ENCODE assay signal across 9 cellular contexts in the genomic region with DNA sequence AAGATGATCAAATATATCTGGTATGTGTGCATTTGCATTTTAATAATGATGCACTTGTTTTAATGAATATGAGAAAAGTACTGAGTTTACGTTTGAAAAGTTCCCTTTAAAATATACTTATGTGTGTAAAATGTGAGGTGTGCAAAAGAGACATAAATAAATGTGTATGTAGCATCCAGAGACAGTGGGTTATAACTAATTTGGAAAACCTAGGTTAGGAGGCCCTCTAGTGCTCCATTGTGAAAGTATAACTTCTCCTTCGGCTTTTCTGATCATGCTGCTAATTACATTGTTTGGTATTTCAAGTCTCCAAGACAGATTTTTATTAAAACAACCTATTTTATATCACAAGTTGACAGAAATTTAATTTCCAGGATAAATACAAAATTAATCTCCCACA. TPM values are rescaled to one million over a fixed set of nuclear protein-coding genes. Genes with fewer than 3 reads are reported as not detected.
DNase-seq lines count a peak whose midpoint lies in the region; ATAC-seq and TF ChIP-seq lines count a peak whose summit lies in the region.
"Had no signal": no experiment of that assay in that cellular context is flagged by ENCODE, and none has a peak within 500 bp of the region (broad histone marks: within the 10 kb centered on the region; RNA-seq: fewer than 3 reads in every experiment).

No MANE protein-coding gene starts in this region.

- H3K36me3 Mint-ChIP-seq in activated T-cell treated with anti-CD3 and anti-CD28 coated beads, Interleukin-2, amount 50 U/mL, for 4 hours (ENCODE audit: insufficient read depth), result no peaks in the 10 kb centered on the region

- H3K4me1 Mint-ChIP-seq in activated T-cell treated with anti-CD3 and anti-CD28 coated beads, Interleukin-2, amount 50 U/mL, for 4 hours (ENCODE audit: low read depth), result no peaks in the 10 kb centered on the region

- H3K27me3 ChIP-seq in KMS-11 (ENCODE audit: insufficient read depth, low read depth), result no peaks in the 10 kb centered on the region
- no peaks in the 10 kb centered on the region for H3K27me3 ChIP-seq in thoracic aorta (replicated peaks; ENCODE audit: insufficient read depth)

- peaks cover 3% of the 10 kb centered on the region for H3K27me3 Mint-ChIP-seq in activated T-cell treated with anti-CD3 and anti-CD28 coated beads, Interleukin-2, amount 50 U/mL, for 4 hours (ENCODE audit: low read depth)

- TF ChIP-seq CTCF in GM20000 (IDR thresholded peaks at IDR 0.05; ENCODE audit: extremely low read depth, missing control alignments) (no peak), KMS-11 (conservative IDR thresholded peaks at IDR 0.05; ENCODE audit: low read depth, low read length) (peak; percentile 40; the same call in 1 of the 2 replicates), thoracic aorta (IDR thresholded peaks at IDR 0.05) (peak; percentile 19)

- no peaks in the 10 kb centered on the region for H3K9me3 Mint-ChIP-seq in activated T-cell treated with anti-CD3 and anti-CD28 coated beads, Interleukin-2, amount 50 U/mL, for 4 hours

- no peak overlapping the region for H3K9ac ChIP-seq in KMS-11

- H3K36me3 ChIP-seq in KMS-11 (ENCODE audit: insufficient read depth) (no peaks in the 10 kb centered on the region), thoracic aorta (no peaks in the 10 kb centered on the region)

- ATAC-seq in SK-N-SH treated with all-trans-retinoic acid at 6 μM for 48 hours (peak; percentile 88), thoracic aorta (ENCODE audit: insufficient number of reproducible peaks, low FRiP score, low read depth) (no peak)
- ATAC-seq in activated T-cell treated with anti-CD3 and anti-CD28 coated beads, Interleukin-2, amount 50 U/mL, for 4 hours, result no peak

- H3K79me2 ChIP-seq in KMS-11 (ENCODE audit: insufficient read depth, low read depth), result no peaks in the 10 kb centered on the region

- no peak overlapping the region for H3K27ac ChIP-seq in KMS-11
- H3K27ac ChIP-seq in thoracic aorta, result no peak overlapping the region

- no peaks in the 10 kb centered on the region for H3K4me1 ChIP-seq in KMS-11 (ENCODE audit: low read depth, poor library complexity, severe bottlenecking)
- H3K4me1 ChIP-seq in thoracic aorta (ENCODE audit: control insufficient read depth in 1 of 2, low read depth in 2 of 2), result no peaks in the 10 kb centered on the region

- no peaks in the 10 kb centered on the region for H4K20me1 ChIP-seq in KMS-11 (ENCODE audit: insufficient read depth)

- H3K9me3 ChIP-seq in thoracic aorta, result no peaks in the 10 kb centered on the region

- DNase-seq in DMS114 treated with DMSO at 0.1 percent for 48 hours (lab: John Stamatoyannopoulos, UW; ENCODE audit: unreplicated experiment) (peak; percentile 7), GM20000 (ENCODE audit: low spot score) (peak; percentile 36), globus pallidus (ENCODE audit: low spot score) (peak; percentile 70), thoracic aorta (ENCODE audit: low spot score) (no peak), NCI-H524 treated with DMSO at 0.1 percent for 48 hours (lab: John Stamatoyannopoulos, UW) (no peak)
- no peak for DNase-seq in activated T-cell treated with anti-CD3 and anti-CD28 coated beads, Interleukin-2, amount 50 U/mL, for 4 hours
- DNase-seq: left cardiac atrium had no signal

- no peak overlapping the region for H3K4me3 Mint-ChIP-seq in activated T-cell treated with anti-CD3 and anti-CD28 coated beads, Interleukin-2, amount 50 U/mL, for 4 hours

- H3K4me3 ChIP-seq in KMS-11 (IDR thresholded peaks at IDR 0.05; ENCODE audit: insufficient read depth, low read depth, low read length), result no peak overlapping the region
- H3K4me3 ChIP-seq in thoracic aorta, result no peak overlapping the region

- no peak overlapping the region for H2AFZ ChIP-seq in KMS-11 (ENCODE audit: low read depth)

- H3K4me2 ChIP-seq in KMS-11, result no peak overlapping the region

TF ChIP-seq in SK-N-SH treated with all-trans-retinoic acid at 6 μM for 48 hours, 23 proteins besides CTCF, POLR2A, EP300 and RAD21 (continues in another document):
- TF ChIP-seq ARNTL (CRISPR knock-in tag; IDR thresholded peaks at IDR 0.05; ENCODE audit: borderline replicate concordance, low read depth) (no peak), ZNF70 (CRISPR knock-in tag; IDR thresholded peaks at IDR 0.05) (no peak), PPARA (CRISPR knock-in tag; IDR thresholded peaks at IDR 0.05; ENCODE audit: borderline replicate concordance) (no peak), OSR1 (CRISPR knock-in tag; IDR thresholded peaks at IDR 0.05) (no peak), ZNF8 (CRISPR knock-in tag; IDR thresholded peaks at IDR 0.05) (no peak), RARB (CRISPR knock-in tag; IDR thresholded peaks at IDR 0.05) (no peak), ZFP3 (CRISPR knock-in tag; IDR thresholded peaks at IDR 0.05) (no peak), GLIS3 (CRISPR knock-in tag; IDR thresholded peaks at IDR 0.05) (no peak), ESRRG (CRISPR knock-in tag; IDR thresholded peaks at IDR 0.05) (no peak)
- TF ChIP-seq, protein P1, sequence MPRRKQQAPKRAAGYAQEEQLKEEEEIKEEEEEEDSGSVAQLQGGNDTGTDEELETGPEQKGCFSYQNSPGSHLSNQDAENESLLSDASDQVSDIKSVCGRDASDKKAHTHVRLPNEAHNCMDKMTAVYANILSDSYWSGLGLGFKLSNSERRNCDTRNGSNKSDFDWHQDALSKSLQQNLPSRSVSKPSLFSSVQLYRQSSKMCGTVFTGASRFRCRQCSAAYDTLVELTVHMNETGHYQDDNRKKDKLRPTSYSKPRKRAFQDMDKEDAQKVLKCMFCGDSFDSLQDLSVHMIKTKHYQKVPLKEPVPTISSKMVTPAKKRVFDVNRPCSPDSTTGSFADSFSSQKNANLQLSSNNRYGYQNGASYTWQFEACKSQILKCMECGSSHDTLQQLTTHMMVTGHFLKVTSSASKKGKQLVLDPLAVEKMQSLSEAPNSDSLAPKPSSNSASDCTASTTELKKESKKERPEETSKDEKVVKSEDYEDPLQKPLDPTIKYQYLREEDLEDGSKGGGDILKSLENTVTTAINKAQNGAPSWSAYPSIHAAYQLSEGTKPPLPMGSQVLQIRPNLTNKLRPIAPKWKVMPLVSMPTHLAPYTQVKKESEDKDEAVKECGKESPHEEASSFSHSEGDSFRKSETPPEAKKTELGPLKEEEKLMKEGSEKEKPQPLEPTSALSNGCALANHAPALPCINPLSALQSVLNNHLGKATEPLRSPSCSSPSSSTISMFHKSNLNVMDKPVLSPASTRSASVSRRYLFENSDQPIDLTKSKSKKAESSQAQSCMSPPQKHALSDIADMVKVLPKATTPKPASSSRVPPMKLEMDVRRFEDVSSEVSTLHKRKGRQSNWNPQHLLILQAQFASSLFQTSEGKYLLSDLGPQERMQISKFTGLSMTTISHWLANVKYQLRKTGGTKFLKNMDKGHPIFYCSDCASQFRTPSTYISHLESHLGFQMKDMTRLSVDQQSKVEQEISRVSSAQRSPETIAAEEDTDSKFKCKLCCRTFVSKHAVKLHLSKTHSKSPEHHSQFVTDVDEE (CRISPR knock-in tag; IDR thresholded peaks at IDR 0.05), result no peak
- TF ChIP-seq, protein P2, sequence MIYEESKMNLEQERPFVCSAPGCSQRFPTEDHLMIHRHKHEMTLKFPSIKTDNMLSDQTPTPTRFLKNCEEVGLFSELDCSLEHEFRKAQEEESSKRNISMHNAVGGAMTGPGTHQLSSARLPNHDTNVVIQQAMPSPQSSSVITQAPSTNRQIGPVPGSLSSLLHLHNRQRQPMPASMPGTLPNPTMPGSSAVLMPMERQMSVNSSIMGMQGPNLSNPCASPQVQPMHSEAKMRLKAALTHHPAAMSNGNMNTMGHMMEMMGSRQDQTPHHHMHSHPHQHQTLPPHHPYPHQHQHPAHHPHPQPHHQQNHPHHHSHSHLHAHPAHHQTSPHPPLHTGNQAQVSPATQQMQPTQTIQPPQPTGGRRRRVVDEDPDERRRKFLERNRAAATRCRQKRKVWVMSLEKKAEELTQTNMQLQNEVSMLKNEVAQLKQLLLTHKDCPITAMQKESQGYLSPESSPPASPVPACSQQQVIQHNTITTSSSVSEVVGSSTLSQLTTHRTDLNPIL (CRISPR knock-in tag; IDR thresholded peaks at IDR 0.05; ENCODE audit: low read depth), result no peak
- TF ChIP-seq, protein P3, sequence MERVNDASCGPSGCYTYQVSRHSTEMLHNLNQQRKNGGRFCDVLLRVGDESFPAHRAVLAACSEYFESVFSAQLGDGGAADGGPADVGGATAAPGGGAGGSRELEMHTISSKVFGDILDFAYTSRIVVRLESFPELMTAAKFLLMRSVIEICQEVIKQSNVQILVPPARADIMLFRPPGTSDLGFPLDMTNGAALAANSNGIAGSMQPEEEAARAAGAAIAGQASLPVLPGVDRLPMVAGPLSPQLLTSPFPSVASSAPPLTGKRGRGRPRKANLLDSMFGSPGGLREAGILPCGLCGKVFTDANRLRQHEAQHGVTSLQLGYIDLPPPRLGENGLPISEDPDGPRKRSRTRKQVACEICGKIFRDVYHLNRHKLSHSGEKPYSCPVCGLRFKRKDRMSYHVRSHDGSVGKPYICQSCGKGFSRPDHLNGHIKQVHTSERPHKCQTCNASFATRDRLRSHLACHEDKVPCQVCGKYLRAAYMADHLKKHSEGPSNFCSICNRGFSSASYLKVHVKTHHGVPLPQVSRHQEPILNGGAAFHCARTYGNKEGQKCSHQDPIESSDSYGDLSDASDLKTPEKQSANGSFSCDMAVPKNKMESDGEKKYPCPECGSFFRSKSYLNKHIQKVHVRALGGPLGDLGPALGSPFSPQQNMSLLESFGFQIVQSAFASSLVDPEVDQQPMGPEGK (CRISPR knock-in tag; IDR thresholded peaks at IDR 0.05; ENCODE audit: borderline replicate concordance), result no peak
- TF ChIP-seq, protein P4, sequence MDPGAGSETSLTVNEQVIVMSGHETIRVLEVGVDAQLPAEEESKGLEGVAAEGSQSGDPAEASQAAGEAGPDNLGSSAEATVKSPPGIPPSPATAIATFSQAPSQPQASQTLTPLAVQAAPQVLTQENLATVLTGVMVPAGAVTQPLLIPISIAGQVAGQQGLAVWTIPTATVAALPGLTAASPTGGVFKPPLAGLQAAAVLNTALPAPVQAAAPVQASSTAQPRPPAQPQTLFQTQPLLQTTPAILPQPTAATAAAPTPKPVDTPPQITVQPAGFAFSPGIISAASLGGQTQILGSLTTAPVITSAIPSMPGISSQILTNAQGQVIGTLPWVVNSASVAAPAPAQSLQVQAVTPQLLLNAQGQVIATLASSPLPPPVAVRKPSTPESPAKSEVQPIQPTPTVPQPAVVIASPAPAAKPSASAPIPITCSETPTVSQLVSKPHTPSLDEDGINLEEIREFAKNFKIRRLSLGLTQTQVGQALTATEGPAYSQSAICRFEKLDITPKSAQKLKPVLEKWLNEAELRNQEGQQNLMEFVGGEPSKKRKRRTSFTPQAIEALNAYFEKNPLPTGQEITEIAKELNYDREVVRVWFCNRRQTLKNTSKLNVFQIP (CRISPR knock-in tag; IDR thresholded peaks at IDR 0.05; ENCODE audit: borderline replicate concordance, low read depth), result no peak

RNA-seq across cellular contexts. Expression of a gene that starts 30.1 kb away (rescaled TPM):
- under 1 TPM in 1 of 2 donors, not detected in 1; 0.54 TPM for total RNA-seq in thoracic aorta
- total RNA-seq in activated T-cell treated with anti-CD3 and anti-CD28 coated beads, Interleukin-2, amount 50 U/mL, for 4 hours, result not detected

Comparison
In these comparisons a context has a peak if more than half of its experiments do, and no peak if none do; other contexts are left out.
1. DNase-seq: peak in DMS114 treated with DMSO at 0.1 percent for 48 hours (single experiment), GM20000 (single experiment) and globus pallidus (single experiment); none in thoracic aorta (single experiment), NCI-H524 treated with DMSO at 0.1 percent for 48 hours (single experiment) and activated T-cell treated with anti-CD3 and anti-CD28 coated beads, Interleukin-2, amount 50 U/mL, for 4 hours (single experiment).